Comparison of ENCODE assay signal across 8 cellular contexts in genomic region chr6:152981989-152982767, GRCh38. TPM values are rescaled to one million over a fixed set of nuclear protein-coding genes. Genes with fewer than 3 reads are reported as not detected.
DNase-seq lines count a peak whose midpoint lies in the region; ATAC-seq, FAIRE-seq and TF ChIP-seq lines count a peak whose summit lies in the region.

No MANE protein-coding gene starts in this region.

- no peak overlapping the region for H2AFZ ChIP-seq in PC-3 (ENCODE audit: low read length)

- intact Hi-C loops in PC-3 (cut with micrococcal nuclease), result loop anchor here (2.0 kb wide), 2 partner anchors 21 to 185 kb away; partner anchors contain the start of gene MTRF1L

- H3K9ac ChIP-seq in PC-3 (ENCODE audit: low read length), result peak overlapping the region; percentile 100

- H4K20me1 ChIP-seq in PC-3 (ENCODE audit: low read length), result peaks cover 28% of the 10 kb centered on the region

- peaks cover 11% of the 10 kb centered on the region for H3K36me3 ChIP-seq in PC-3 (ENCODE audit: low read depth, low read length)

- BruUV-seq in PC-3 (replicated peaks; lab: Mats Ljungman, UMichigan), result no TSS peak

- H3K27me3 Mint-ChIP-seq in naive B cell, result no peaks in the 10 kb centered on the region

- no peak for FAIRE-seq in GM19239 (lab: Jason Lieb, UNC)

- H3K9me3 ChIP-seq in PC-3 (ENCODE audit: low read length), result no peaks in the 10 kb centered on the region

- DNase-seq in D341Med (ENCODE audit: low spot score) (peak; percentile 57), PC-3 (no peak), ecto neural progenitor cell (ENCODE audit: low spot score) (peak; percentile 59), naive B cell (no peak), GM19239 (ENCODE audit: insufficient read length, low spot score) (no peak), RKO (ENCODE audit: low spot score) (no peak)

- H3K27ac ChIP-seq in PC-3 (ENCODE audit: low read length), result peak overlapping the region; percentile 31; the same call in 1 of the 2 replicates

- peak overlapping the region; percentile 83 for H3K4me2 ChIP-seq in PC-3 (ENCODE audit: low read length)

- CTCF ChIA-PET in PC-3 (lab: Charles Lee), result no interaction called here

- H3F3A ChIP-seq in PC-3 (ENCODE audit: low read length, unreplicated experiment), result no peaks in the 10 kb centered on the region

- H3K79me2 ChIP-seq in PC-3 (ENCODE audit: low read length), result peaks cover 91% of the 10 kb centered on the region

- H3K27me3 ChIP-seq in PC-3 (ENCODE audit: low read length), result no peaks in the 10 kb centered on the region

- no peaks in the 10 kb centered on the region for H3K9me2 ChIP-seq in PC-3 (replicated peaks; ENCODE audit: low read length)

- POLR2A ChIA-PET in PC-3 (lab: Charles Lee; ENCODE audit: unreplicated experiment), result no interaction called here

- TF ChIP-seq CTCF in PC-3 (conservative IDR thresholded peaks at IDR 0.05; ENCODE audit: low read depth, low read length), result no peak

- no peak overlapping the region for H3K27ac Mint-ChIP-seq in naive B cell

- ATAC-seq in GM21723 (IDR thresholded peaks at IDR 0.05; ENCODE audit: unreplicated experiment) (peak; percentile 2), PC-3 (no peak), naive B cell (ENCODE audit: low read depth in 2 of 2) (no peak), HG02678 (IDR thresholded peaks at IDR 0.05; ENCODE audit: unreplicated experiment) (no peak)

- peaks cover 11 to 40% (median 34%) of the 10 kb centered on the region in 3 donors for H3K4me1 Mint-ChIP-seq in naive B cell

- H3K4me3 ChIP-seq in PC-3 (ENCODE audit: low read length), result peak overlapping the region; percentile 83

- peaks cover 0 to 6% of the 10 kb centered on the region in 2 donors for H3K36me3 Mint-ChIP-seq in naive B cell

- H3K9me3 Mint-ChIP-seq in naive B cell, result no peaks in the 10 kb centered on the region

- H3K4me1 ChIP-seq in PC-3 (ENCODE audit: insufficient read depth, low read length), result peaks cover 25% of the 10 kb centered on the region

- peak overlapping the region; percentile 71 to 88 (median 82) for H3K4me3 Mint-ChIP-seq in naive B cell

RNA-seq across cellular contexts. Expression of gene FBXO5, which starts 0.7 kb away (rescaled TPM):
- total RNA-seq in PC-3 (2014; rRNA removed), result 11.5 and 16.8 TPM in 2 replicates
- 10 to 100 TPM in 2 of 6 donors, 1 to 10 TPM in 4; 6.9 to 12.6 (median 8.1) TPM for polyA plus RNA-seq in naive B cell (ENCODE audit: low read depth in 6 of 6)

RNA-seq across cellular contexts. Expression of gene MTRF1L, which starts 20.3 kb away (rescaled TPM):
- 12.7 and 19.1 TPM in 2 replicates for total RNA-seq in PC-3 (2014; rRNA removed)
- 10 to 100 TPM; 11.1 to 15.6 (median 13.9) TPM for polyA plus RNA-seq in naive B cell (ENCODE audit: low read depth in 6 of 6)

Comparison
In these comparisons a context has a peak if more than half of its experiments do, and no peak if none do; other contexts are left out.
1. DNase-seq: peak in D341Med (single experiment) and ecto neural progenitor cell (single experiment); none in PC-3 (single experiment), naive B cell (single experiment), GM19239 (single experiment) and RKO (single experiment).